9 cellular contexts compared by ENCODE assay signal in genomic region chr7:157224627-157225026, GRCh38.
DNase-seq lines count a peak whose midpoint lies in the region; ATAC-seq and TF ChIP-seq lines count a peak whose summit lies in the region.
"Had no signal": no experiment of that assay in that cellular context is flagged by ENCODE, and none has a peak within 500 bp of the region (broad histone marks: within the 10 kb centered on the region; RNA-seq: fewer than 3 reads in every experiment).

No MANE protein-coding gene starts in this region.

- peaks cover 5% of the 10 kb centered on the region for H3K79me2 ChIP-seq in mammary epithelial cell (ENCODE audit: insufficient read depth, low read length)
- H3K79me2 ChIP-seq in PC-9 (ENCODE audit: low read depth): no peaks in the 10 kb centered on the region

- H3K27me3 Mint-ChIP-seq in MCF 10A (ENCODE audit: insufficient read depth, unreplicated experiment): no peaks in the 10 kb centered on the region

- H3K4me3 ChIP-seq in mammary epithelial cell (replicated peaks in 1 of 3; ENCODE audit: insufficient read depth in 1 of 3, low read depth in 2 of 3, low read length in 3 of 3): no peak overlapping the region
- no peak overlapping the region for H3K4me3 ChIP-seq in PC-9

- no peaks in the 10 kb centered on the region for H3K4me1 Mint-ChIP-seq in MCF 10A (ENCODE audit: insufficient read depth, unreplicated experiment)

- H3K9me3 ChIP-seq in mammary epithelial cell (replicated peaks; ENCODE audit: insufficient read depth, low read length): no peaks in the 10 kb centered on the region
- no peaks in the 10 kb centered on the region for H3K9me3 ChIP-seq in PC-9 (ENCODE audit: insufficient read depth, low read depth)

- peak; percentile 12 for TF ChIP-seq CTCF in MCF 10A (IDR thresholded peaks at IDR 0.05; ENCODE audit: unreplicated experiment)
- peak in 1 of 2 donors; percentile 27 for TF ChIP-seq CTCF in mammary epithelial cell (conservative IDR thresholded peaks at IDR 0.05 in 1 of 2, IDR thresholded peaks at IDR 0.05 in 1 of 2; ENCODE audit: extremely low read depth in 1 of 2, insufficient read depth in 1 of 2, low read depth in 1 of 2, low read length in 2 of 2)
- TF ChIP-seq CTCF in PC-9 (conservative IDR thresholded peaks at IDR 0.05): peak; percentile 55; the same call in 1 of the 2 replicates

- no peak overlapping the region for H3K9ac ChIP-seq in mammary epithelial cell (ENCODE audit: insufficient read depth, low read length)

- no peaks in the 10 kb centered on the region for H3K27me3 ChIP-seq in mammary epithelial cell (ENCODE audit: insufficient read depth, low read length)
- no peaks in the 10 kb centered on the region for H3K27me3 ChIP-seq in PC-9 (ENCODE audit: insufficient read depth, low read depth)

- H3K4me2 ChIP-seq in mammary epithelial cell (ENCODE audit: insufficient read depth, low read depth, low read length): no peak overlapping the region
- no peak overlapping the region for H3K4me2 ChIP-seq in PC-9

- WGBS in mammary epithelial cell (ENCODE audit: low coverage, missing lambda C conversion rate): 74% methylated on average over 4 of the region's 4 CpGs

- POLR2A ChIA-PET in MCF 10A (lab: Yijun Ruan, JAX) (interaction anchor here (0.5 to 1.2 kb wide), 3 partner anchors 11 to 159 kb away, joined by 3 to 4 read pairs (median 4); no protein-coding TSS in a partner anchor), PC-9 (lab: Charles Lee; ENCODE audit: unreplicated experiment) (no interaction called here)

- DNase-seq in MCF 10A (ENCODE audit: unreplicated experiment) (no peak), mammary epithelial cell (no peak), PC-9 (no peak), fibroblast of peridontal ligament (ENCODE audit: extremely low read depth) (peak; percentile 46), DMS153 (lab: John Stamatoyannopoulos, UW) (no peak), LoVo (ENCODE audit: low spot score) (no peak)
- DNase-seq: activated T-cell treated with anti-CD3 and anti-CD28 coated beads, Interleukin-2, amount 50 U/mL, for 1 hour had no signal

- H3K9me2 ChIP-seq in PC-9 (ENCODE audit: insufficient read depth): no peaks in the 10 kb centered on the region

- dilution Hi-C loops in mammary epithelial cell (cut with HindIII; ENCODE audit: low sequenced_read_pairs): no loop called here

- no peaks in the 10 kb centered on the region for H3K4me1 ChIP-seq in mammary epithelial cell (ENCODE audit: insufficient read depth, low read length)
- H3K4me1 ChIP-seq in PC-9 (replicated peaks; ENCODE audit: insufficient read depth): no peaks in the 10 kb centered on the region

- CTCF ChIA-PET in MCF 10A (lab: Yijun Ruan, JAX): interaction anchor here (0.6 to 1.3 kb wide), 8 partner anchors 8 to 1322 kb away, joined by 3 to 7 read pairs (median 4); no protein-coding TSS in a partner anchor
- CTCF ChIA-PET in mammary epithelial cell (lab: Charles Lee; ENCODE audit: low non-redundant PET): no interaction called here
- CTCF ChIA-PET in PC-9 (lab: Charles Lee): interaction anchor here (0.6 kb wide), 2 partner anchors 115 to 157 kb away, joined by 3 to 4 read pairs; no protein-coding TSS in a partner anchor

- H2AFZ ChIP-seq in mammary epithelial cell (ENCODE audit: low read depth, low read length) (no peak overlapping the region), PC-9 (no peak overlapping the region)

- H3K27ac Mint-ChIP-seq in MCF 10A (ENCODE audit: low read depth, unreplicated experiment): no peak overlapping the region

- H3K9me3 Mint-ChIP-seq in MCF 10A (ENCODE audit: unreplicated experiment): no peaks in the 10 kb centered on the region

- intact Hi-C loops in MCF 10A (cut with micrococcal nuclease): loop anchor here (10.0 kb wide), 1 partner anchor 250 kb away; no protein-coding TSS in a partner anchor
- intact Hi-C loops in mammary epithelial cell (cut with micrococcal nuclease): no loop called here
- intact Hi-C loops in PC-9 (cut with micrococcal nuclease; ENCODE audit: unreplicated experiment): loop anchor here (5.0 kb wide), 2 partner anchors 1427 to 1507 kb away; no protein-coding TSS in a partner anchor

- BruUV-seq in MCF 10A (replicated peaks; lab: Mats Ljungman, UMichigan): no TSS peak
- BruUV-seq in mammary epithelial cell (replicated peaks; lab: Mats Ljungman, UMichigan): no TSS peak
- no TSS peak for BruUV-seq in PC-9 (replicated peaks; lab: Mats Ljungman, UMichigan)

- H3K27ac ChIP-seq in mammary epithelial cell (ENCODE audit: insufficient read depth, low read depth, low read length) (no peak overlapping the region), PC-9 (no peak overlapping the region)

- peaks cover 83% of the 10 kb centered on the region for H3K36me3 Mint-ChIP-seq in MCF 10A (ENCODE audit: insufficient read depth, unreplicated experiment)

- H3F3A ChIP-seq in PC-9 (ENCODE audit: insufficient read depth, low read depth): peaks cover 31% of the 10 kb centered on the region

- H3K36me3 ChIP-seq in mammary epithelial cell (ENCODE audit: insufficient read depth, low read length) (peaks cover 20% of the 10 kb centered on the region), PC-9 (ENCODE audit: low read depth) (peaks cover 15% of the 10 kb centered on the region)

- ATAC-seq in HG03025 (IDR thresholded peaks at IDR 0.05; ENCODE audit: low FRiP score, unreplicated experiment) (no peak), GM21529 (IDR thresholded peaks at IDR 0.05; ENCODE audit: unreplicated experiment) (no peak)

- in situ Hi-C loops in mammary epithelial cell (cut with MboI; ENCODE audit: low sequenced_read_pairs in 2 of 2): no loop called here

- no peaks in the 10 kb centered on the region for H4K20me1 ChIP-seq in mammary epithelial cell (ENCODE audit: insufficient read depth, low read length)
- peaks cover 7% of the 10 kb centered on the region; the same call in 1 of the 2 replicates for H4K20me1 ChIP-seq in PC-9 (ENCODE audit: insufficient read depth)

- no peak overlapping the region for H3K4me3 Mint-ChIP-seq in MCF 10A (ENCODE audit: unreplicated experiment)
